ENCODE assay signal across 18 cellular contexts in genomic region chr2:144079808-144080207, GRCh38.
A peak's percentile ranks its signal among the peaks of the same experiment; 100 is the strongest.
DNase-seq lines count a peak whose midpoint lies in the region; ATAC-seq, FAIRE-seq and TF ChIP-seq lines count a peak whose summit lies in the region.
"Had no signal": no experiment of that assay in that cellular context is flagged by ENCODE, and none has a peak within 500 bp of the region (broad histone marks: within the 10 kb centered on the region; RNA-seq: fewer than 3 reads in every experiment).

No MANE protein-coding gene starts in this region.

- intact Hi-C loops in HepG2 (cut with micrococcal nuclease; ENCODE audit: unreplicated experiment): no loop called here
- intact Hi-C loops in right lobe of liver (cut with DNase I): no loop called here
- intact Hi-C loops in IMR-90 (cut with micrococcal nuclease): loop anchor here (5.0 to 10.0 kb wide), 3 partner anchors 252 to 432 kb away; a partner anchor contains a TSS
- intact Hi-C loops in lower lobe of right lung (cut with DNase I): no loop called here

- no peaks in the 10 kb centered on the region for H3K79me2 ChIP-seq in HepG2 (ENCODE audit: insufficient read depth, low read length)

- H3K4me3 ChIP-seq in HepG2 (replicated peaks in 1 of 3; ENCODE audit: insufficient read depth in 1 of 3, low read depth in 2 of 3, low read length in 3 of 3): no peak overlapping the region
- H3K4me3 ChIP-seq in right lobe of liver: no peak overlapping the region
- no peak overlapping the region for H3K4me3 ChIP-seq in IMR-90 (ENCODE audit: insufficient read depth, low read depth, low read length)
- no peak overlapping the region for H3K4me3 ChIP-seq in lower lobe of right lung

- H4K91ac ChIP-seq in IMR-90 (ENCODE audit: insufficient read depth, low read depth, low read length): no peak overlapping the region

- H4K8ac ChIP-seq in IMR-90 (ENCODE audit: low read depth in 2 of 2, low read length in 2 of 2): no peak overlapping the region; a peak in 1 of 4 replicates

- H2AK5ac ChIP-seq in IMR-90 (ENCODE audit: low read depth, low read length): no peak overlapping the region

- no peak for FAIRE-seq in HepG2 (lab: Jason Lieb, UNC)

- H3K36me3 ChIP-seq in HepG2 (replicated peaks in 1 of 2; ENCODE audit: control insufficient read depth in 1 of 2, insufficient read depth in 2 of 2, low read length in 2 of 2) (no peaks in the 10 kb centered on the region), right lobe of liver (no peaks in the 10 kb centered on the region), IMR-90 (ENCODE audit: control insufficient read depth, insufficient read depth, low read length) (no peaks in the 10 kb centered on the region), lower lobe of right lung (no peaks in the 10 kb centered on the region)

- no peak for DNase-seq in HepG2 (ENCODE audit: low spot score)
- no peak for DNase-seq in right lobe of liver
- no peak for DNase-seq in IMR-90
- peak; percentile 18 for DNase-seq in fibroblast of gingiva (ENCODE audit: low read depth)
- no peak for DNase-seq in lower lobe of right lung
- no peak for DNase-seq in SW 1271 (lab: John Stamatoyannopoulos, UW)
- no peak for DNase-seq in NOMO-1 treated with dmso at 0.1 percent for 144 hours (lab: John Stamatoyannopoulos, UW; ENCODE audit: unreplicated experiment)
- DNase-seq: DMS53, Karpas-422, MV-4-11, NCI-H2171 treated with DMSO at 0.1 percent for 48 hours, NCI-H446 treated with DMSO at 0.1 percent for 48 hours, NCI-H526 treated with DMSO at 0.1 percent for 48 hours, SIG-M5, T-helper 17 cell had no signal

- H3K27me3 ChIP-seq in HepG2 (ENCODE audit: control insufficient read depth in 1 of 2, insufficient read depth in 2 of 2, low read length in 2 of 2) (no peaks in the 10 kb centered on the region), right lobe of liver (no peaks in the 10 kb centered on the region), IMR-90 (ENCODE audit: control insufficient read depth, insufficient read depth, low read length) (no peaks in the 10 kb centered on the region), lower lobe of right lung (ENCODE audit: low read depth) (no peaks in the 10 kb centered on the region)

- H3K18ac ChIP-seq in IMR-90 (ENCODE audit: low read depth, low read length): no peak overlapping the region

- no peak overlapping the region for H4K5ac ChIP-seq in IMR-90 (ENCODE audit: low read depth, low read length)

- H3K14ac ChIP-seq in IMR-90 (replicated peaks; ENCODE audit: low read depth, low read length): no peak overlapping the region

- peak overlapping the region; percentile 69 for H2BK5ac ChIP-seq in IMR-90 (ENCODE audit: low read depth, low read length, poor library complexity, severe bottlenecking)

- H2BK120ac ChIP-seq in IMR-90 (ENCODE audit: low read depth, low read length): no peak overlapping the region

- H3K4me2 ChIP-seq in HepG2 (ENCODE audit: low read depth, low read length) (no peak overlapping the region), IMR-90 (ENCODE audit: low read depth, low read length) (no peak overlapping the region)

- BruUV-seq in HepG2 (replicated peaks; lab: Mats Ljungman, UMichigan): no TSS peak
- no TSS peak for BruUV-seq in IMR-90 (replicated peaks; lab: Mats Ljungman, UMichigan)

- no peak overlapping the region for H2BK20ac ChIP-seq in IMR-90 (ENCODE audit: low read depth, low read length)

- H3K79me1 ChIP-seq in IMR-90 (ENCODE audit: low read depth in 1 of 2, low read length in 2 of 2): peaks cover 0 to 5% of the 10 kb centered on the region in 2 experiments; a peak in 2 of 4 replicates

- no peak overlapping the region for H3K27ac ChIP-seq in HepG2 (ENCODE audit: extremely low read length, insufficient read depth, low read length)
- H3K27ac ChIP-seq in right lobe of liver: no peak overlapping the region
- H3K27ac ChIP-seq in IMR-90 (ENCODE audit: insufficient read depth, low read length): no peak overlapping the region
- no peak overlapping the region for H3K27ac ChIP-seq in lower lobe of right lung
- H3K27ac ChIP-seq: C4-2B had no signal

- TF ChIP-seq RAD21 in HepG2 (CRISPR knock-in tag; IDR thresholded peaks at IDR 0.05) (no peak), IMR-90 (IDR thresholded peaks at IDR 0.05; ENCODE audit: low read length) (no peak)

- no peak overlapping the region for H3K23ac ChIP-seq in IMR-90 (ENCODE audit: low read depth, low read length)

- H3K4ac ChIP-seq in IMR-90 (ENCODE audit: low read depth, low read length): no peak overlapping the region

- H3K9me3 ChIP-seq in HepG2 (ENCODE audit: low read length): no peaks in the 10 kb centered on the region
- no peaks in the 10 kb centered on the region for H3K9me3 ChIP-seq in right lobe of liver
- H3K9me3 ChIP-seq in IMR-90 (ENCODE audit: control insufficient read depth, insufficient read depth, low read length): no peaks in the 10 kb centered on the region
- no peaks in the 10 kb centered on the region for H3K9me3 ChIP-seq in lower lobe of right lung

- in situ Hi-C loops in HepG2 (cut with HindIII; ENCODE audit: extremely low pct_ligation_motif_present, low pct_unique_long_range_greater_than_20kb): no loop called here
- in situ Hi-C loops in IMR-90 (cut with MboI; ENCODE audit: low sequenced_read_pairs): no loop called here

- dilution Hi-C loops in IMR-90 (cut with HindIII; ENCODE audit: low sequenced_read_pairs, unreplicated experiment): no loop called here

- H4K20me1 ChIP-seq in HepG2 (ENCODE audit: insufficient read depth, low read length) (no peaks in the 10 kb centered on the region), IMR-90 (ENCODE audit: insufficient read depth, low read length) (no peaks in the 10 kb centered on the region)

- no peak overlapping the region for H2AK9ac ChIP-seq in IMR-90 (replicated peaks; ENCODE audit: low read depth, low read length, poor library complexity)

- no peak for TF ChIP-seq POLR2A in HepG2 (IDR thresholded peaks at IDR 0.05; ENCODE audit: insufficient read depth in 1 of 2, low read depth in 2 of 2, low read length in 2 of 2)
- no peak for TF ChIP-seq POLR2A in right lobe of liver (IDR thresholded peaks at IDR 0.05)
- TF ChIP-seq POLR2A in IMR-90 (IDR thresholded peaks at IDR 0.05; ENCODE audit: low read depth, low read length): no peak

- no peak overlapping the region for H2BK15ac ChIP-seq in IMR-90 (ENCODE audit: low read depth, low read length)

- H3K4me1 ChIP-seq in HepG2 (ENCODE audit: insufficient read depth, low read length) (no peaks in the 10 kb centered on the region), right lobe of liver (no peaks in the 10 kb centered on the region), IMR-90 (ENCODE audit: control insufficient read depth, insufficient read depth, low read length) (peaks cover 19% of the 10 kb centered on the region; the same call in 1 of the 2 replicates), lower lobe of right lung (no peaks in the 10 kb centered on the region)

- ATAC-seq in HepG2 (no peak), right lobe of liver (no peak), IMR-90 (ENCODE audit: low read depth) (no peak), lower lobe of right lung (no peak)
- ATAC-seq: HCT116, Panc1, T-helper 17 cell had no signal

- CTCF ChIA-PET in HepG2 (lab: Yijun Ruan, JAX; ENCODE audit: low intra/inter-chr PET ratio, low total read pairs): no interaction called here
- CTCF ChIA-PET in IMR-90 (lab: Yijun Ruan, JAX): no interaction called here

- TF ChIP-seq EP300 in HepG2 (IDR thresholded peaks at IDR 0.05; ENCODE audit: low read depth in 2 of 2, low read length in 2 of 2) (no peak), HepG2 (CRISPR knock-in tag; IDR thresholded peaks at IDR 0.05; ENCODE audit: borderline replicate concordance) (no peak)

- TF ChIP-seq CTCF in HepG2 (CRISPR knock-in tag; IDR thresholded peaks at IDR 0.05) (no peak), right lobe of liver (IDR thresholded peaks at IDR 0.05) (no peak), IMR-90 (conservative IDR thresholded peaks at IDR 0.05; ENCODE audit: low read depth, low read length) (no peak), lower lobe of right lung (IDR thresholded peaks at IDR 0.05) (no peak)

- no peak overlapping the region for H2AFZ ChIP-seq in HepG2 (ENCODE audit: low read length)
- no peak overlapping the region for H2AFZ ChIP-seq in IMR-90 (replicated peaks; ENCODE audit: low read length, poor library complexity)

- POLR2A ChIA-PET in HepG2 (lab: Yijun Ruan, JAX): no interaction called here
- POLR2A ChIA-PET in IMR-90 (lab: Charles Lee; ENCODE audit: unreplicated experiment): no interaction called here

- H3K9ac ChIP-seq in HepG2 (ENCODE audit: insufficient read depth, low read depth, low read length) (no peak overlapping the region), IMR-90 (ENCODE audit: low read depth, low read length) (no peak overlapping the region)

- no peak overlapping the region for H3K56ac ChIP-seq in IMR-90 (ENCODE audit: extremely low read depth, insufficient read depth, low read length)

- H3K9me1 ChIP-seq in IMR-90 (ENCODE audit: insufficient read depth, low read length): peaks cover 6% of the 10 kb centered on the region

TF ChIP-seq in HepG2, 621 proteins besides CTCF, POLR2A, EP300 and RAD21 (continues in another document):
- TF ChIP-seq ATF7 (IDR thresholded peaks at IDR 0.05) (peak; percentile 65), ATF7 (CRISPR knock-in tag; IDR thresholded peaks at IDR 0.05) (no peak), GLI4 (CRISPR knock-in tag; IDR thresholded peaks at IDR 0.05; ENCODE audit: borderline replicate concordance) (no peak)
- TF ChIP-seq, protein P1, sequence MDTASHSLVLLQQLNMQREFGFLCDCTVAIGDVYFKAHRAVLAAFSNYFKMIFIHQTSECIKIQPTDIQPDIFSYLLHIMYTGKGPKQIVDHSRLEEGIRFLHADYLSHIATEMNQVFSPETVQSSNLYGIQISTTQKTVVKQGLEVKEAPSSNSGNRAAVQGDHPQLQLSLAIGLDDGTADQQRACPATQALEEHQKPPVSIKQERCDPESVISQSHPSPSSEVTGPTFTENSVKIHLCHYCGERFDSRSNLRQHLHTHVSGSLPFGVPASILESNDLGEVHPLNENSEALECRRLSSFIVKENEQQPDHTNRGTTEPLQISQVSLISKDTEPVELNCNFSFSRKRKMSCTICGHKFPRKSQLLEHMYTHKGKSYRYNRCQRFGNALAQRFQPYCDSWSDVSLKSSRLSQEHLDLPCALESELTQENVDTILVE (CRISPR knock-in tag; IDR thresholded peaks at IDR 0.05): no peak

TF ChIP-seq in IMR-90, 13 proteins besides CTCF, POLR2A, EP300 and RAD21:
- TF ChIP-seq CHD1 (IDR thresholded peaks at IDR 0.05; ENCODE audit: low read depth, low read length): no peak
- no peak for TF ChIP-seq FOS (IDR thresholded peaks at IDR 0.05; ENCODE audit: low read depth, low read length)
- no peak for TF ChIP-seq RFX5 (IDR thresholded peaks at IDR 0.05; ENCODE audit: low read depth, low read length)
- no peak for TF ChIP-seq USF2 (IDR thresholded peaks at IDR 0.05; ENCODE audit: low read depth, low read length)
- no peak for TF ChIP-seq RCOR1 (IDR thresholded peaks at IDR 0.05; ENCODE audit: insufficient replicate concordance, low read length)
